Comparison of ENCODE assay signal across 11 cellular contexts in genomic region chr16:57478396-57479024, GRCh38. TPM values are rescaled to one million over a fixed set of nuclear protein-coding genes. Genes with fewer than 3 reads are reported as not detected.
DNase-seq lines count a peak whose midpoint lies in the region; ATAC-seq and TF ChIP-seq lines count a peak whose summit lies in the region.
"Had no signal": no experiment of that assay in that cellular context is flagged by ENCODE, and none has a peak within 500 bp of the region (broad histone marks: within the 10 kb centered on the region; RNA-seq: fewer than 3 reads in every experiment).

No MANE protein-coding gene starts in this region.

- H3K79me2 ChIP-seq in fibroblast of lung (ENCODE audit: control insufficient read depth, insufficient read depth, low read length), result no peaks in the 10 kb centered on the region

- H3K9me3 Mint-ChIP-seq in activated naive CD4-positive, alpha-beta T cell treated with anti-CD3 and anti-CD28 coated beads, Interleukin-2, amount 10 ng/mL, durations not matched to agents 7 days and 5 days, result no peaks in the 10 kb centered on the region
- H3K9me3 Mint-ChIP-seq: central memory CD8-positive, alpha-beta T cell had no signal

- H3K9ac ChIP-seq in HUES6 (ENCODE audit: low read length), result peak overlapping the region; percentile 30
- no peak overlapping the region for H3K9ac ChIP-seq in fibroblast of lung (ENCODE audit: insufficient read depth, low read length)
- no peak overlapping the region for H3K9ac ChIP-seq in skeletal muscle tissue (ENCODE audit: low read depth in 1 of 3, low read length in 3 of 3)

- no peaks in the 10 kb centered on the region for H3K9me3 ChIP-seq in HUES6 (ENCODE audit: control insufficient read depth, insufficient read depth, low read depth, low read length)
- no peaks in the 10 kb centered on the region for H3K9me3 ChIP-seq in fibroblast of lung (ENCODE audit: control insufficient read depth, insufficient read depth, low read depth, low read length)
- H3K9me3 ChIP-seq in skeletal muscle tissue (ENCODE audit: control insufficient read depth in 3 of 3, low read length in 3 of 3), result no peaks in the 10 kb centered on the region
- H3K9me3 ChIP-seq: MG63, thyroid gland had no signal

- peaks cover 20% of the 10 kb centered on the region for H3K4me1 Mint-ChIP-seq in activated naive CD4-positive, alpha-beta T cell treated with anti-CD3 and anti-CD28 coated beads, Interleukin-2, amount 10 ng/mL, durations not matched to agents 7 days and 5 days

- peaks cover 18% of the 10 kb centered on the region for H3K27me3 Mint-ChIP-seq in activated naive CD4-positive, alpha-beta T cell treated with anti-CD3 and anti-CD28 coated beads, Interleukin-2, amount 10 ng/mL, durations not matched to agents 7 days and 5 days
- H3K27me3 Mint-ChIP-seq: central memory CD8-positive, alpha-beta T cell had no signal

- no peak for ATAC-seq in HG03135 (IDR thresholded peaks at IDR 0.05; ENCODE audit: unreplicated experiment)

- H4K20me1 ChIP-seq in fibroblast of lung (ENCODE audit: control insufficient read depth, extremely low read depth, insufficient read depth, low read length), result no peaks in the 10 kb centered on the region

- H3K27me3 ChIP-seq in HUES6 (ENCODE audit: control insufficient read depth, insufficient read depth, low read length), result peaks cover 10% of the 10 kb centered on the region
- H3K27me3 ChIP-seq in fibroblast of lung (ENCODE audit: control insufficient read depth, insufficient read depth, low read length), result no peaks in the 10 kb centered on the region
- H3K27me3 ChIP-seq in skeletal muscle tissue (ENCODE audit: control insufficient read depth in 3 of 3, insufficient read depth in 3 of 3, low read length in 3 of 3), result peaks cover 0 to 6% (median 6%) of the 10 kb centered on the region in 3 donors
- H3K27me3 ChIP-seq: MG63, thyroid gland had no signal

- peak overlapping the region; percentile 60; the same call in 1 of the 2 replicates for H3K4me3 ChIP-seq in HUES6 (ENCODE audit: low read depth, low read length)
- H3K4me3 ChIP-seq in fibroblast of lung (replicated peaks in 1 of 4; ENCODE audit: control extremely low read depth in 1 of 4, insufficient read depth in 1 of 4, low read depth in 3 of 4, low read length in 4 of 4), result peak overlapping the region; percentile 23 to 65 (median 48)
- H3K4me3 ChIP-seq in skeletal muscle tissue (ENCODE audit: low read length in 3 of 3), result peak overlapping the region in 2 of 3 donors; percentile 23 to 52
- H3K4me3 ChIP-seq: MG63 had no signal

- H3K36me3 ChIP-seq in HUES6 (ENCODE audit: control insufficient read depth, insufficient read depth, low read length), result peaks cover 13% of the 10 kb centered on the region
- H3K36me3 ChIP-seq in fibroblast of lung (ENCODE audit: control insufficient read depth, insufficient read depth, low read length), result peaks cover 4% of the 10 kb centered on the region
- H3K36me3 ChIP-seq in skeletal muscle tissue (ENCODE audit: control insufficient read depth in 3 of 3, insufficient read depth in 3 of 3, low read length in 3 of 3), result peaks cover 0 to 3% (median 0%) of the 10 kb centered on the region in 3 donors

- H3K4me1 ChIP-seq in HUES6 (ENCODE audit: control insufficient read depth, insufficient read depth, low read length) (peaks cover 50% of the 10 kb centered on the region), fibroblast of lung (ENCODE audit: control insufficient read depth, extremely low read depth, insufficient read depth, low read length) (peaks cover 16% of the 10 kb centered on the region), skeletal muscle tissue (ENCODE audit: control insufficient read depth in 3 of 3, insufficient read depth in 3 of 3, low read length in 3 of 3) (peaks cover 14 to 18% (median 14%) of the 10 kb centered on the region in 3 donors)

- DNase-seq in fibroblast of lung (ENCODE audit: low read depth in 2 of 2) (no peak), NOMO-1 treated with dmso at 0.1 percent for 144 hours (lab: John Stamatoyannopoulos, UW; ENCODE audit: unreplicated experiment) (no peak)
- DNase-seq in activated naive CD4-positive, alpha-beta T cell treated with anti-CD3 and anti-CD28 coated beads, Interleukin-2, amount 10 ng/mL, durations not matched to agents 7 days and 5 days, result no peak
- DNase-seq: activated CD4-positive, alpha-beta T cell treated with anti-CD3 and anti-CD28 coated beads for 48 hours; MG63; stimulated activated CD4-positive, alpha-beta T cell treated with anti-CD3 and anti-CD28 coated beads, Interleukin-12 subunit alpha, Interleukin-12 subunit beta, amount 100 ng/mL, for 4 hours; thyroid gland had no signal

- no peak overlapping the region for H3K27ac Mint-ChIP-seq in activated naive CD4-positive, alpha-beta T cell treated with anti-CD3 and anti-CD28 coated beads, Interleukin-2, amount 10 ng/mL, durations not matched to agents 7 days and 5 days

- no peak overlapping the region for H3K4me3 Mint-ChIP-seq in activated naive CD4-positive, alpha-beta T cell treated with anti-CD3 and anti-CD28 coated beads, Interleukin-2, amount 10 ng/mL, durations not matched to agents 7 days and 5 days
- H3K4me3 Mint-ChIP-seq: central memory CD8-positive, alpha-beta T cell had no signal

- no peak for TF ChIP-seq CTCF in fibroblast of lung (conservative IDR thresholded peaks at IDR 0.05 in 1 of 2, IDR thresholded peaks at IDR 0.05 in 1 of 2; ENCODE audit: low read depth in 1 of 2, low read length in 2 of 2)

- no peaks in the 10 kb centered on the region for H3K36me3 Mint-ChIP-seq in activated naive CD4-positive, alpha-beta T cell treated with anti-CD3 and anti-CD28 coated beads, Interleukin-2, amount 10 ng/mL, durations not matched to agents 7 days and 5 days

- H3K27ac ChIP-seq in HUES6 (ENCODE audit: low read depth, low read length), result no peak overlapping the region
- no peak overlapping the region for H3K27ac ChIP-seq in fibroblast of lung (ENCODE audit: insufficient read depth, low read length)
- H3K27ac ChIP-seq in skeletal muscle tissue (ENCODE audit: low read depth, low read length), result no peak overlapping the region
- H3K27ac ChIP-seq: thyroid gland had no signal

- H2AFZ ChIP-seq in fibroblast of lung (ENCODE audit: low read length), result no peak overlapping the region

- CTCF ChIA-PET in activated naive CD4-positive, alpha-beta T cell treated with anti-CD3 and anti-CD28 coated beads, Interleukin-2, amount 10 ng/mL, durations not matched to agents 7 days and 5 days (lab: Charles Lee), result interaction anchor here (1.3 to 9.5 kb wide), 2 partner anchors 9 to 40 kb away, joined by 3 to 79 read pairs; no protein-coding TSS in a partner anchor

- H3K4me2 ChIP-seq in fibroblast of lung (ENCODE audit: extremely low read depth, insufficient read depth, low read length), result peak overlapping the region; percentile 83

RNA-seq across cellular contexts. Expression of gene DOK4, which starts 7.8 kb away (rescaled TPM):
- total RNA-seq in fibroblast of lung, result 12.3 and 12.6 TPM in 2 replicates
- 11.6 and 15.0 TPM in 2 replicates for polyA plus RNA-seq in fibroblast of lung
- 16.6 and 18.1 TPM in 2 replicates for polyA plus RNA-seq in fibroblast of lung (2012)
- 23.2 and 30.7 TPM in 2 replicates for polyA minus RNA-seq in fibroblast of lung (ENCODE audit: low replicate concordance)
- 6.8 TPM for total RNA-seq in skeletal muscle tissue

RNA-seq across cellular contexts. Expression of gene POLR2C, which starts 16.0 kb away (rescaled TPM):
- total RNA-seq in fibroblast of lung (105 and 106 TPM in 2 replicates), skeletal muscle tissue (62.6 TPM)
- 84.0 and 98.2 TPM in 2 replicates for polyA plus RNA-seq in fibroblast of lung
- polyA plus RNA-seq in fibroblast of lung (2012), result 64.1 and 81.6 TPM in 2 replicates
- polyA minus RNA-seq in fibroblast of lung (ENCODE audit: low replicate concordance), result 220 and 250 TPM in 2 replicates

RNA-seq across cellular contexts. Expression of gene COQ9, which starts 31.2 kb away (rescaled TPM):
- 36.2 and 51.2 TPM in 2 replicates for total RNA-seq in fibroblast of lung
- polyA plus RNA-seq in fibroblast of lung, result 44.4 and 62.2 TPM in 2 replicates
- 23.8 and 35.1 TPM in 2 replicates for polyA plus RNA-seq in fibroblast of lung (2012)
- polyA minus RNA-seq in fibroblast of lung (ENCODE audit: low replicate concordance), result 46.0 and 67.5 TPM in 2 replicates
- 32.9 TPM for total RNA-seq in skeletal muscle tissue

RNA-seq across cellular contexts. Expression of gene CIAPIN1, which starts 31.3 kb away (rescaled TPM):
- total RNA-seq in fibroblast of lung (38.3 and 39.5 TPM in 2 replicates), skeletal muscle tissue (56.9 TPM)
- polyA plus RNA-seq in fibroblast of lung, result 40.2 and 47.0 TPM in 2 replicates
- 29.9 and 37.7 TPM in 2 replicates for polyA plus RNA-seq in fibroblast of lung (2012)
- 29.3 and 37.4 TPM in 2 replicates for polyA minus RNA-seq in fibroblast of lung (ENCODE audit: low replicate concordance)

RNA-seq across cellular contexts. Expression of gene CCDC102A, which starts 57.9 kb away (rescaled TPM):
- total RNA-seq in fibroblast of lung (13.6 and 16.7 TPM in 2 replicates), skeletal muscle tissue (7.8 TPM)
- polyA plus RNA-seq in fibroblast of lung, result 4.4 and 7.1 TPM in 2 replicates
- 4.0 and 6.2 TPM in 2 replicates for polyA plus RNA-seq in fibroblast of lung (2012)
- 4.4 and 12.8 TPM in 2 replicates for polyA minus RNA-seq in fibroblast of lung (ENCODE audit: low replicate concordance)
